ENCODE assay signal across 29 cellular contexts in the genomic region with DNA sequence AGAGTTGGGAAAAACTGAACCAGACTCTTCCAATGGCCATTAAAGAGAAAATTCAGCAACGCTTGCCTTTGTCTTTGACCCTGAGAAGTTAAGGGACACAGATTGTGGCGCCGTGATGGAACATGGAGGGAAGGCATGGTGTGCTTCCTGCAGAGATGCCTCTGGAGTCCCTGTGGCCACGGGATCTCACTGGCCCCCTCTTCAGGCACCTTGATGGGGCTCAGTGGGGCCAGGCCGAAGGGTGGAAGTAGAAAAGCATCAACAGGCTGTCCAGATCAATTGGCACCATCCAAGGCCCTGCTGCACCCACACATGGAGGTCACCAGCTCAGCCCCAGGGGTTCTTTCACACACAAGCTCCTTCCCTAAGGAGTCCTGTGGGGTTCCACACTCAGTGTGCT.
"Had no signal": no experiment of that assay in that cellular context is flagged by ENCODE, and none has a peak within 500 bp of the region (broad histone marks: within the 10 kb centered on the region; RNA-seq: fewer than 3 reads in every experiment).

No MANE protein-coding gene starts in this region.

- H3K27me3 ChIP-seq: ascending aorta, cardiac muscle cell, Peyer's patch had no signal

- H3K4me3 Mint-ChIP-seq: activated CD4-positive, alpha-beta memory T cell treated with anti-CD3 and anti-CD28 coated beads, Interleukin-2, amount 10 ng/mL, durations not matched to agents 7 days and 5 days; activated naive CD8-positive, alpha-beta T cell treated with anti-CD3 and anti-CD28 coated beads, Interleukin-2, amount 10 ng/mL, durations not matched to agents 7 days and 5 days; activated T-cell treated with anti-CD3 and anti-CD28 coated beads, Interleukin-2, amount 50 U/mL, for 4 hours had no signal

- H3K27ac Mint-ChIP-seq: activated CD4-positive, alpha-beta memory T cell treated with anti-CD3 and anti-CD28 coated beads, Interleukin-2, amount 10 ng/mL, durations not matched to agents 7 days and 5 days; activated naive CD8-positive, alpha-beta T cell treated with anti-CD3 and anti-CD28 coated beads, Interleukin-2, amount 10 ng/mL, durations not matched to agents 7 days and 5 days had no signal

- ATAC-seq: activated T-cell treated with anti-CD3 and anti-CD28 coated beads, Interleukin-2, amount 50 U/mL, for 4 hours; PC-3; Right ventricle myocardium inferior had no signal

- H3K9me3 Mint-ChIP-seq: activated CD4-positive, alpha-beta memory T cell treated with anti-CD3 and anti-CD28 coated beads, Interleukin-2, amount 10 ng/mL, durations not matched to agents 7 days and 5 days; activated naive CD8-positive, alpha-beta T cell treated with anti-CD3 and anti-CD28 coated beads, Interleukin-2, amount 10 ng/mL, durations not matched to agents 7 days and 5 days; activated T-cell treated with anti-CD3 and anti-CD28 coated beads, Interleukin-2, amount 50 U/mL, for 4 hours had no signal

- DNase-seq: activated CD4-positive, alpha-beta memory T cell treated with anti-CD3 and anti-CD28 coated beads, Interleukin-2, amount 10 ng/mL, durations not matched to agents 7 days and 5 days; activated CD4-positive, alpha-beta T cell treated with anti-CD3 and anti-CD28 coated beads for 1 hour; activated CD4-positive, alpha-beta T cell treated with anti-CD3 and anti-CD28 coated beads for 48 hours; activated CD4-positive, CD25-positive, alpha-beta regulatory T cell; activated effector memory CD4-positive, alpha-beta T cell treated with Interleukin-2 at 50 U/mL for 16 hours; activated naive CD4-positive, alpha-beta T cell treated with anti-CD3 and anti-CD28 coated beads, Interleukin-2, amount 50 U/mL, for 16 hours; activated naive CD8-positive, alpha-beta T cell treated with anti-CD3 and anti-CD28 coated beads, Interleukin-2, amount 10 ng/mL, durations not matched to agents 7 days and 5 days; activated T-cell treated with anti-CD3 and anti-CD28 coated beads, Interleukin-2, amount 50 U/mL, for 4 hours; amygdala; Kasumi-1; KG1; MM.1S; MV-4-11; NCI-H1092; NCI-H1436 treated with DMSO at 0.1 percent for 48 hours; NCI-H1694 treated with DMSO at 0.1 percent for 48 hours; NCI-H2029; NCI-H345; NCI-H524 treated with DMSO at 0.1 percent for 48 hours; PC-3; SW 1271; T-helper 1 cell; T1000; WERI-Rb-1 had no signal

- H3K27me3 Mint-ChIP-seq: activated CD4-positive, alpha-beta memory T cell treated with anti-CD3 and anti-CD28 coated beads, Interleukin-2, amount 10 ng/mL, durations not matched to agents 7 days and 5 days; activated naive CD8-positive, alpha-beta T cell treated with anti-CD3 and anti-CD28 coated beads, Interleukin-2, amount 10 ng/mL, durations not matched to agents 7 days and 5 days had no signal

- H3K4me3 ChIP-seq: ascending aorta, cardiac muscle cell, Peyer's patch had no signal

- H3K9me3 ChIP-seq: ascending aorta, Peyer's patch had no signal

- H3K27ac ChIP-seq: ascending aorta, cardiac muscle cell, Peyer's patch, RWPE1, WERI-Rb-1 had no signal
